11 cellular contexts compared by ENCODE assay signal in genomic region chr5:87243161-87243877, GRCh38. TPM values are rescaled to one million over a fixed set of nuclear protein-coding genes. Genes with fewer than 3 reads are reported as not detected.
A peak's percentile ranks its signal among the peaks of the same experiment; 100 is the strongest.
DNase-seq lines count a peak whose midpoint lies in the region; ATAC-seq and TF ChIP-seq lines count a peak whose summit lies in the region.
"Had no signal": no experiment of that assay in that cellular context is flagged by ENCODE, and none has a peak within 500 bp of the region (broad histone marks: within the 10 kb centered on the region; RNA-seq: fewer than 3 reads in every experiment).

No MANE protein-coding gene starts in this region.

- peak; percentile 44 for DNase-seq in Calu3
- DNase-seq in MV-4-11 (lab: John Stamatoyannopoulos, UW): peak; percentile 88
- DNase-seq in dedifferentiated amniotic fluid mesenchymal stem cell (ENCODE audit: extremely low spot score): peak; percentile 51
- DNase-seq in non-pigmented ciliary epithelial cell (ENCODE audit: low read depth): peak; percentile 42
- DNase-seq in NCI-H446 (lab: John Stamatoyannopoulos, UW): no peak
- no peak for DNase-seq in GM10266 (ENCODE audit: extremely low spot score)
- DNase-seq in NCI-H2227 treated with DMSO at 0.1 percent for 48 hours (lab: John Stamatoyannopoulos, UW): no peak
- DNase-seq: NCI-H345, right lobe of liver had no signal

- no peak for ATAC-seq in HG03039 (IDR thresholded peaks at IDR 0.05; ENCODE audit: unreplicated experiment)

- no peaks in the 10 kb centered on the region for H3K27me3 Mint-ChIP-seq in Calu3 (ENCODE audit: unreplicated experiment)
- H3K27me3 Mint-ChIP-seq: stimulated activated naive CD8-positive, alpha-beta T cell treated with anti-CD3 and anti-CD28 coated beads, Interleukin-15, Interleukin-2, amounts not matched to agents 100 ng/mL and 50 ng/mL, for 24 hours had no signal

- intact Hi-C loops in Calu3 (cut with micrococcal nuclease; ENCODE audit: unreplicated experiment): no loop called here

- no peaks in the 10 kb centered on the region for H3K36me3 Mint-ChIP-seq in Calu3 (ENCODE audit: insufficient read depth, unreplicated experiment)

- TF ChIP-seq CTCF in Calu3 (IDR thresholded peaks at IDR 0.05; ENCODE audit: unreplicated experiment) (no peak), GM10266 (IDR thresholded peaks at IDR 0.05; ENCODE audit: control insufficient read depth, insufficient read depth, low read depth, missing control alignments) (no peak)

- peak overlapping the region; percentile 92 for H3K27ac Mint-ChIP-seq in Calu3 (ENCODE audit: unreplicated experiment)
- H3K27ac Mint-ChIP-seq: stimulated activated naive CD8-positive, alpha-beta T cell treated with anti-CD3 and anti-CD28 coated beads, Interleukin-15, Interleukin-2, amounts not matched to agents 100 ng/mL and 50 ng/mL, for 24 hours had no signal

- H3K9me3 Mint-ChIP-seq in Calu3 (ENCODE audit: low read depth, unreplicated experiment): no peaks in the 10 kb centered on the region
- H3K9me3 Mint-ChIP-seq: stimulated activated naive CD8-positive, alpha-beta T cell treated with anti-CD3 and anti-CD28 coated beads, Interleukin-15, Interleukin-2, amounts not matched to agents 100 ng/mL and 50 ng/mL, for 24 hours had no signal

- peaks cover 27% of the 10 kb centered on the region for H3K4me1 Mint-ChIP-seq in Calu3 (ENCODE audit: low read depth, unreplicated experiment)

- no TSS peak for BruUV-seq in Calu3 (replicated peaks; lab: Mats Ljungman, UMichigan)

- CTCF ChIA-PET in Calu3 (lab: Charles Lee): interaction anchor here (0.5 to 1.2 kb wide), 3 partner anchors 22 to 154 kb away, joined by 3 to 4 read pairs (median 3); no protein-coding TSS in a partner anchor

- no peak overlapping the region for H3K4me3 Mint-ChIP-seq in Calu3 (ENCODE audit: low read depth, unreplicated experiment)
- H3K4me3 Mint-ChIP-seq: stimulated activated naive CD8-positive, alpha-beta T cell treated with anti-CD3 and anti-CD28 coated beads, Interleukin-15, Interleukin-2, amounts not matched to agents 100 ng/mL and 50 ng/mL, for 24 hours had no signal

RNA-seq across cellular contexts. Expression of gene RASA1, which starts 24.4 kb away (rescaled TPM):
- 163 and 193 TPM in 2 replicates for total RNA-seq in Calu3 (2022)

Comparison
In these comparisons a context has a peak if more than half of its experiments do, and no peak if none do; other contexts are left out.
1. DNase-seq: peak in Calu3 (single experiment), MV-4-11 (single experiment), dedifferentiated amniotic fluid mesenchymal stem cell (single experiment) and non-pigmented ciliary epithelial cell (single experiment); none in NCI-H446 (0 of 2), GM10266 (single experiment) and NCI-H2227 treated with DMSO at 0.1 percent for 48 hours (single experiment).